In genomic region chr12:111180830-111181726, GRCh38 we compare ENCODE assay signal across 9 cellular contexts.
A peak's percentile ranks its signal among the peaks of the same experiment; 100 is the strongest.
DNase-seq lines count a peak whose midpoint lies in the region; ATAC-seq and TF ChIP-seq lines count a peak whose summit lies in the region.
"Had no signal": no experiment of that assay in that cellular context is flagged by ENCODE, and none has a peak within 500 bp of the region (broad histone marks: within the 10 kb centered on the region; RNA-seq: fewer than 3 reads in every experiment).

No MANE protein-coding gene starts in this region.

- ATAC-seq in GM18519 (IDR thresholded peaks at IDR 0.05; ENCODE audit: low FRiP score, unreplicated experiment) = no peak

- no peak for TF ChIP-seq CTCF in AG10803 (conservative IDR thresholded peaks at IDR 0.05; ENCODE audit: low read length)

- no peak overlapping the region for H3K4me3 ChIP-seq in AG10803 (ENCODE audit: low read length)
- H3K4me3 ChIP-seq: breast epithelium had no signal

- peak; percentile 37 for DNase-seq in AG10803 (ENCODE audit: low read depth)
- DNase-seq in NCI-H1092 (lab: John Stamatoyannopoulos, UW) = peak; percentile 52
- peak; percentile 22 for DNase-seq in SW480 (ENCODE audit: low spot score)
- peak; percentile 67 for DNase-seq in medulla oblongata (ENCODE audit: extremely low spot score)
- no peak for DNase-seq in LoVo (ENCODE audit: low spot score)
- no peak for DNase-seq in HT-29 (ENCODE audit: low spot score)
- DNase-seq in NCI-H510A (lab: John Stamatoyannopoulos, UW) = no peak

Comparison
In these comparisons a context has a peak if more than half of its experiments do, and no peak if none do; other contexts are left out.
1. DNase-seq: peak in AG10803 (single experiment), NCI-H1092 (single experiment), SW480 (single experiment) and medulla oblongata (single experiment); none in LoVo (single experiment), HT-29 (single experiment) and NCI-H510A (single experiment).